19 cellular contexts compared by ENCODE assay signal in the genomic region with DNA sequence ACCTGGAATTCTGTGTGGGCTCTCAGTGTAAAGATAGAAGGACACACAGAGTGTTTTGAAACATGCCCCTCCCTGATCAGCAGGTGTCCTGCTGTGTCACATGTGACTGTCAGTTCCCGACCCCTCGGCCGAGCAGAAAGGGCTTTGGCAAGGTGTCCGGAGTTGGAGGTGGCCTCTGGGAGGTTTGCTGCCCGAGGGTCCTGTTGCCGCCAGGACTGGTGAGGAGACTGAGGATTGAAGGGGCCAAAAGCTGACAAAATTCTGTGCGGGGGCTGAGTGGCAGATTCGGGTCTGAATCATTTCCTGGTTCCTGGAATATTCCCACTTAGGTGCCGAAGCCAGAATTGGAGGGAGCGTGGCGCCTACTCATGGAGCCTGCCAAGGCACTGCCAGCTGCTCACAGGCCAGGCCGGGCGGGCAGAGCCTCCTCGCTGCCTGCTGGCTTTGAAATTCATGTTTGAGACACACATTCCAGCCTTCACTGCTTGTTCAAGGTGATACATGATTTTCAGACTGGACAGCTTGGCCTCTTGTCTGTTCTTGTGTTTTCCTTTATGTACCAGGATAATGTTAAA.
DNase-seq lines count a peak whose midpoint lies in the region; ATAC-seq, FAIRE-seq and TF ChIP-seq lines count a peak whose summit lies in the region.
"Had no signal": no experiment of that assay in that cellular context is flagged by ENCODE, and none has a peak within 500 bp of the region (broad histone marks: within the 10 kb centered on the region; RNA-seq: fewer than 3 reads in every experiment).

No MANE protein-coding gene starts in this region.

- H3K9ac ChIP-seq in smooth muscle cell (ENCODE audit: low read depth) = no peak overlapping the region

- H3K27ac ChIP-seq in SJSA1 (peak overlapping the region; percentile 41), smooth muscle cell (ENCODE audit: low read depth) (peak overlapping the region; percentile 59)
- H3K27ac ChIP-seq: breast epithelium, right lobe of liver had no signal

- 88% methylated on average over 14 of the region's 14 CpGs for WGBS in smooth muscle cell (ENCODE audit: low lambda C conversion rate)

- H3F3A ChIP-seq in smooth muscle cell (ENCODE audit: low read depth) = peaks cover 5% of the 10 kb centered on the region

- no peak overlapping the region for H2AFZ ChIP-seq in smooth muscle cell (ENCODE audit: low read depth)

- no peak for FAIRE-seq in frontal cortex (lab: Jason Lieb, UNC)
- FAIRE-seq: G401.6, HepG2 had no signal

- no peak overlapping the region for H3K4me3 ChIP-seq in SJSA1
- no peak overlapping the region for H3K4me3 ChIP-seq in smooth muscle cell
- H3K4me3 ChIP-seq in foreskin fibroblast (ENCODE audit: low read depth in 1 of 2, low read length in 2 of 2) = no peak overlapping the region
- H3K4me3 ChIP-seq: breast epithelium, right lobe of liver had no signal

- no peaks in the 10 kb centered on the region for H3K27me3 ChIP-seq in SJSA1 (replicated peaks)
- no peaks in the 10 kb centered on the region for H3K27me3 ChIP-seq in smooth muscle cell (ENCODE audit: low read depth)
- H3K27me3 ChIP-seq: breast epithelium, right lobe of liver had no signal

- TF ChIP-seq CTCF in smooth muscle cell (IDR thresholded peaks at IDR 0.05; ENCODE audit: borderline replicate concordance, insufficient read depth, poor library complexity, severe bottlenecking) = no peak
- TF ChIP-seq CTCF in foreskin fibroblast (IDR thresholded peaks at IDR 0.05; ENCODE audit: low read depth, low read length) = no peak

- peaks cover 41% of the 10 kb centered on the region for H3K4me1 ChIP-seq in SJSA1 (replicated peaks)
- peaks cover 12% of the 10 kb centered on the region for H3K4me1 ChIP-seq in smooth muscle cell (ENCODE audit: low read depth)
- H3K4me1 ChIP-seq: breast epithelium, right lobe of liver had no signal

- H3K4me2 ChIP-seq in smooth muscle cell = peak overlapping the region; percentile 70

- H3K79me2 ChIP-seq in smooth muscle cell (ENCODE audit: low read depth) = no peaks in the 10 kb centered on the region

- H3K36me3 ChIP-seq in SJSA1 (no peaks in the 10 kb centered on the region), smooth muscle cell (ENCODE audit: low read depth) (no peaks in the 10 kb centered on the region)
- H3K36me3 ChIP-seq: breast epithelium, right lobe of liver had no signal

- no peaks in the 10 kb centered on the region for H4K20me1 ChIP-seq in smooth muscle cell (ENCODE audit: low read depth)

- H3K9me3 ChIP-seq in SJSA1 (replicated peaks) = no peaks in the 10 kb centered on the region
- no peaks in the 10 kb centered on the region for H3K9me3 ChIP-seq in smooth muscle cell (replicated peaks; ENCODE audit: low read depth)
- H3K9me3 ChIP-seq: breast epithelium, right lobe of liver had no signal

- no peak for ATAC-seq in GM21423 (IDR thresholded peaks at IDR 0.05; ENCODE audit: unreplicated experiment)
- ATAC-seq: HepG2, left ventricle myocardium superior had no signal

- peak; percentile 27 for DNase-seq in NCI-H2029 (lab: John Stamatoyannopoulos, UW)
- DNase-seq in NCI-H2029 treated with DMSO at 0.1 percent for 48 hours (lab: John Stamatoyannopoulos, UW) = no peak
- no peak for DNase-seq in SJSA1 (ENCODE audit: low read depth in 1 of 2, low spot score in 2 of 2)
- DNase-seq in inferior parietal cortex (ENCODE audit: extremely low spot score) = peak; percentile 66
- DNase-seq in smooth muscle cell (lab: John Stamatoyannopoulos, UW; ENCODE audit: unreplicated experiment) = no peak
- no peak for DNase-seq in foreskin fibroblast
- no peak for DNase-seq in frontal cortex (ENCODE audit: low spot score in 2 of 2)
- DNase-seq: 8988T; activated CD4-positive, CD25-positive, alpha-beta regulatory T cell treated with anti-CD3 and anti-CD28 coated beads, Interleukin-2, amount 50 U/mL, for 72 hours; H7; left ventricle myocardium superior; NCI-H187; right lobe of liver; stimulated activated CD4-positive, alpha-beta T cell treated with anti-CD3 and anti-CD28 coated beads, Interleukin-1b, Interleukin-23, amount 100 ng/mL, for 48 hours; trophoblast cell had no signal

Comparison
In these comparisons a context has a peak if more than half of its experiments do, and no peak if none do; other contexts are left out.
1. DNase-seq: peak in NCI-H2029 (single experiment) and inferior parietal cortex (single experiment); none in NCI-H2029 treated with DMSO at 0.1 percent for 48 hours (single experiment), SJSA1 (0 of 2), smooth muscle cell (single experiment), foreskin fibroblast (0 of 2) and frontal cortex (0 of 2).